Comparison of ENCODE assay signal across 10 cellular contexts in the genomic region with DNA sequence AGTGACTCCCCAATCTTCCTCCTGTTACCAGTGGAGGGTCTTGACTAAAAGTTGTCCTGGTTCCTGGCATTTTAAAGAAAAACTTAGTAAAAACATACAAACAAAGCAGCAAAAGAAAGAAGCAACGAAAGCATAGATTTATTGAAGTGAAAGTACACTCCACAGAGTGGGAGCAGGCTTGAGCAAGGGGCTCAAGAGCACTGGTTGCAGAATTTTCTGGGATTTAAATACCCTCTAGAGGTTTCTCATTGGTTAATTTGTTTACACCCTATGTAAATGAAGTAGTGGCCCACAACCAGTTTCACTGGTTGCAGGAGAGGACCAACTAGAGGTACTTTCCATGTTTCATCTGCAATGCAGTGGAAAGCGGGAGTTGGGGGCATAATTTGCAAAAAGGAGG. TPM values are rescaled to one million over a fixed set of nuclear protein-coding genes. Genes with fewer than 3 reads are reported as not detected.
"Had no signal": no experiment of that assay in that cellular context is flagged by ENCODE, and none has a peak within 500 bp of the region (broad histone marks: within the 10 kb centered on the region; RNA-seq: fewer than 3 reads in every experiment).

No MANE protein-coding gene starts in this region.

- H3K27ac ChIP-seq: KMS-11 had no signal

- H3K4me3 Mint-ChIP-seq: GM23338, H9, IgD-negative memory B cell had no signal

- FAIRE-seq: H1, H54, HTR-8/SVneo had no signal

- ATAC-seq: GM23338 had no signal

- H3K4me1 Mint-ChIP-seq: GM23338, H9 had no signal

- H3K27ac Mint-ChIP-seq: GM23338, H9, IgD-negative memory B cell had no signal

- H3K27me3 Mint-ChIP-seq: IgD-negative memory B cell had no signal

- DNase-seq: H9, HCEC 1CT, KBM-7 had no signal

RNA-seq across cellular contexts. Expression of a gene that starts 31.7 kb away (rescaled TPM):
- total RNA-seq: H1, H9, HT-29 had no signal
- polyA plus RNA-seq: H1 had no signal
